ENCODE assay signal across 1 cellular context in the genomic region with DNA sequence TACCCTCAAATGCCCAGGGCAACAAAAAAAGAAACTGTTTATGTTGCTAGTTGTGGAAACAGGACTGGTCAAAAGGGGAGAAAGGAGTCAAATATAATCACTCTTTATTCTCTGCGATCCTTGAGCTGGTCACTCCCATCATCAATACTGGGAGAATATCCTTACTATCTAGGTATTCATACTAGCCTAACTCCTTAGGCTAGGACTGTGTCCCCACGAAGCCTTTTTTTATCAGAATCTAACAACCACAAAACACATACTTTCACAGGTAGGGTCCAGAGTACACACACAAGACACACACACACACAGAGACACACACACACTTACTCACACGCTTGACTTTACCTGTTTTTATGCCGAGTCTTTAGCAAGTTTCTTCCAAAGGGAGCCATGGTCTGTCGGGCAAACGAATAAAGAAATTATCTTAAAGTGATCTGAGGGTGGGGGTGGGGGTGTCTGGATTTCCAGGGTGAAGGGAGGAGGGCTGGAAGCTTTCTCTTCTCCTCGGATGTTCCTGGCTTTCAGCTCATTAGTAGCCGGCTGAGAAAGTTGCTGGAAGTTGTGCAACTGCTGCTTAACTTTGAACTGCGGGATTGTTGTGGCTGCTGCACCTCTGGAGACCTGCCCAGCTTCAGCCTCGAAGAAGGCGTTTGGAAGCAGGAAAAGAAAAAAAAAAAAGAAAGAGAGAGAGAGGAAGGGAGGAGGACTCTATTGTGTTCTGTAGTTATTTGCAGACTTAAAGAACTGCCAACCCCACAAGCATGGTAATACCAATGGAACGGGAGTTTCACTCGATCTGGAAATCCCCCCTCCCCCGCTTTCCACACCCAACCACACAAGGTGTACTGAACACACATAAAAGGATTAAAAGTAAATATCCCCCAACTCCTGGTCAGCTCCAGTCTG.
TF ChIP-seq lines count a peak whose summit lies in the region.

A gene (minus strand): TSS at position 600 of the 906 bp plus-strand sequence. CDS start 208 bp downstream, at position 392.

TF ChIP-seq in GM23338, 12 proteins besides CTCF, POLR2A, EP300 and RAD21 (continued from another document):
- TF ChIP-seq, protein P1, sequence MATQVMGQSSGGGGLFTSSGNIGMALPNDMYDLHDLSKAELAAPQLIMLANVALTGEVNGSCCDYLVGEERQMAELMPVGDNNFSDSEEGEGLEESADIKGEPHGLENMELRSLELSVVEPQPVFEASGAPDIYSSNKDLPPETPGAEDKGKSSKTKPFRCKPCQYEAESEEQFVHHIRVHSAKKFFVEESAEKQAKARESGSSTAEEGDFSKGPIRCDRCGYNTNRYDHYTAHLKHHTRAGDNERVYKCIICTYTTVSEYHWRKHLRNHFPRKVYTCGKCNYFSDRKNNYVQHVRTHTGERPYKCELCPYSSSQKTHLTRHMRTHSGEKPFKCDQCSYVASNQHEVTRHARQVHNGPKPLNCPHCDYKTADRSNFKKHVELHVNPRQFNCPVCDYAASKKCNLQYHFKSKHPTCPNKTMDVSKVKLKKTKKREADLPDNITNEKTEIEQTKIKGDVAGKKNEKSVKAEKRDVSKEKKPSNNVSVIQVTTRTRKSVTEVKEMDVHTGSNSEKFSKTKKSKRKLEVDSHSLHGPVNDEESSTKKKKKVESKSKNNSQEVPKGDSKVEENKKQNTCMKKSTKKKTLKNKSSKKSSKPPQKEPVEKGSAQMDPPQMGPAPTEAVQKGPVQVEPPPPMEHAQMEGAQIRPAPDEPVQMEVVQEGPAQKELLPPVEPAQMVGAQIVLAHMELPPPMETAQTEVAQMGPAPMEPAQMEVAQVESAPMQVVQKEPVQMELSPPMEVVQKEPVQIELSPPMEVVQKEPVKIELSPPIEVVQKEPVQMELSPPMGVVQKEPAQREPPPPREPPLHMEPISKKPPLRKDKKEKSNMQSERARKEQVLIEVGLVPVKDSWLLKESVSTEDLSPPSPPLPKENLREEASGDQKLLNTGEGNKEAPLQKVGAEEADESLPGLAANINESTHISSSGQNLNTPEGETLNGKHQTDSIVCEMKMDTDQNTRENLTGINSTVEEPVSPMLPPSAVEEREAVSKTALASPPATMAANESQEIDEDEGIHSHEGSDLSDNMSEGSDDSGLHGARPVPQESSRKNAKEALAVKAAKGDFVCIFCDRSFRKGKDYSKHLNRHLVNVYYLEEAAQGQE (IDR thresholded peaks at IDR 0.05; ENCODE audit: unreplicated experiment), result no peak
- TF ChIP-seq, protein P2, sequence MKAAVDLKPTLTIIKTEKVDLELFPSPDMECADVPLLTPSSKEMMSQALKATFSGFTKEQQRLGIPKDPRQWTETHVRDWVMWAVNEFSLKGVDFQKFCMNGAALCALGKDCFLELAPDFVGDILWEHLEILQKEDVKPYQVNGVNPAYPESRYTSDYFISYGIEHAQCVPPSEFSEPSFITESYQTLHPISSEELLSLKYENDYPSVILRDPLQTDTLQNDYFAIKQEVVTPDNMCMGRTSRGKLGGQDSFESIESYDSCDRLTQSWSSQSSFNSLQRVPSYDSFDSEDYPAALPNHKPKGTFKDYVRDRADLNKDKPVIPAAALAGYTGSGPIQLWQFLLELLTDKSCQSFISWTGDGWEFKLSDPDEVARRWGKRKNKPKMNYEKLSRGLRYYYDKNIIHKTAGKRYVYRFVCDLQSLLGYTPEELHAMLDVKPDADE (IDR thresholded peaks at IDR 0.05), result no peak
- TF ChIP-seq ZNF331 (CRISPR knock-in tag; IDR thresholded peaks at IDR 0.05; ENCODE audit: low read depth) (no peak), NANOG (IDR thresholded peaks at IDR 0.05; ENCODE audit: borderline replicate concordance) (no peak), ZNF114 (CRISPR knock-in tag; IDR thresholded peaks at IDR 0.05) (no peak)
- TF ChIP-seq, protein P3, sequence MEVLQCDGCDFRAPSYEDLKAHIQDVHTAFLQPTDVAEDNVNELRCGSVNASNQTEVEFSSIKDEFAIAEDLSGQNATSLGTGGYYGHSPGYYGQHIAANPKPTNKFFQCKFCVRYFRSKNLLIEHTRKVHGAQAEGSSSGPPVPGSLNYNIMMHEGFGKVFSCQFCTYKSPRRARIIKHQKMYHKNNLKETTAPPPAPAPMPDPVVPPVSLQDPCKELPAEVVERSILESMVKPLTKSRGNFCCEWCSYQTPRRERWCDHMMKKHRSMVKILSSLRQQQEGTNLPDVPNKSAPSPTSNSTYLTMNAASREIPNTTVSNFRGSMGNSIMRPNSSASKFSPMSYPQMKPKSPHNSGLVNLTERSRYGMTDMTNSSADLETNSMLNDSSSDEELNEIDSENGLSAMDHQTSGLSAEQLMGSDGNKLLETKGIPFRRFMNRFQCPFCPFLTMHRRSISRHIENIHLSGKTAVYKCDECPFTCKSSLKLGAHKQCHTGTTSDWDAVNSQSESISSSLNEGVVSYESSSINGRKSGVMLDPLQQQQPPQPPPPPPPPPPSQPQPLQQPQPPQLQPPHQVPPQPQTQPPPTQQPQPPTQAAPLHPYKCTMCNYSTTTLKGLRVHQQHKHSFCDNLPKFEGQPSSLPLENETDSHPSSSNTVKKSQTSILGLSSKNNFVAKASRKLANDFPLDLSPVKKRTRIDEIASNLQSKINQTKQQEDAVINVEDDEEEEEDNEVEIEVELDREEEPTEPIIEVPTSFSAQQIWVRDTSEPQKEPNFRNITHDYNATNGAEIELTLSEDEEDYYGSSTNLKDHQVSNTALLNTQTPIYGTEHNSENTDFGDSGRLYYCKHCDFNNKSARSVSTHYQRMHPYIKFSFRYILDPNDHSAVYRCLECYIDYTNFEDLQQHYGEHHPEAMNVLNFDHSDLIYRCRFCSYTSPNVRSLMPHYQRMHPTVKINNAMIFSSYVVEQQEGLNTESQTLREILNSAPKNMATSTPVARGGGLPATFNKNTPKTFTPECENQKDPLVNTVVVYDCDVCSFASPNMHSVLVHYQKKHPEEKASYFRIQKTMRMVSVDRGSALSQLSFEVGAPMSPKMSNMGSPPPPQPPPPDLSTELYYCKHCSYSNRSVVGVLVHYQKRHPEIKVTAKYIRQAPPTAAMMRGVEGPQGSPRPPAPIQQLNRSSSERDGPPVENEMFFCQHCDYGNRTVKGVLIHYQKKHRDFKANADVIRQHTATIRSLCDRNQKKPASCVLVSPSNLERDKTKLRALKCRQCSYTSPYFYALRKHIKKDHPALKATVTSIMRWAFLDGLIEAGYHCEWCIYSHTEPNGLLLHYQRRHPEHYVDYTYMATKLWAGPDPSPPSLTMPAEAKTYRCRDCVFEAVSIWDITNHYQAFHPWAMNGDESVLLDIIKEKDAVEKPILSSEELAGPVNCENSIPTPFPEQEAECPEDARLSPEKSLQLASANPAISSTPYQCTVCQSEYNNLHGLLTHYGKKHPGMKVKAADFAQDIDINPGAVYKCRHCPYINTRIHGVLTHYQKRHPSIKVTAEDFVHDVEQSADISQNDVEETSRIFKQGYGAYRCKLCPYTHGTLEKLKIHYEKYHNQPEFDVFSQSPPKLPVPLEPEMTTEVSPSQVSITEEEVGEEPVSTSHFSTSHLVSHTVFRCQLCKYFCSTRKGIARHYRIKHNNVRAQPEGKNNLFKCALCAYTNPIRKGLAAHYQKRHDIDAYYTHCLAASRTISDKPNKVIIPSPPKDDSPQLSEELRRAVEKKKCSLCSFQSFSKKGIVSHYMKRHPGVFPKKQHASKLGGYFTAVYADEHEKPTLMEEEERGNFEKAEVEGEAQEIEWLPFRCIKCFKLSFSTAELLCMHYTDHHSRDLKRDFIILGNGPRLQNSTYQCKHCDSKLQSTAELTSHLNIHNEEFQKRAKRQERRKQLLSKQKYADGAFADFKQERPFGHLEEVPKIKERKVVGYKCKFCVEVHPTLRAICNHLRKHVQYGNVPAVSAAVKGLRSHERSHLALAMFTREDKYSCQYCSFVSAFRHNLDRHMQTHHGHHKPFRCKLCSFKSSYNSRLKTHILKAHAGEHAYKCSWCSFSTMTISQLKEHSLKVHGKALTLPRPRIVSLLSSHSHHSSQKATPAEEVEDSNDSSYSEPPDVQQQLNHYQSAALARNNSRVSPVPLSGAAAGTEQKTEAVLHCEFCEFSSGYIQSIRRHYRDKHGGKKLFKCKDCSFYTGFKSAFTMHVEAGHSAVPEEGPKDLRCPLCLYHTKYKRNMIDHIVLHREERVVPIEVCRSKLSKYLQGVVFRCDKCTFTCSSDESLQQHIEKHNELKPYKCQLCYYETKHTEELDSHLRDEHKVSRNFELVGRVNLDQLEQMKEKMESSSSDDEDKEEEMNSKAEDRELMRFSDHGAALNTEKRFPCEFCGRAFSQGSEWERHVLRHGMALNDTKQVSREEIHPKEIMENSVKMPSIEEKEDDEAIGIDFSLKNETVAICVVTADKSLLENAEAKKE (CRISPR knock-in tag; IDR thresholded peaks at IDR 0.05), result no peak
